In genomic region chr6:25404693-25405169, GRCh38 we compare ENCODE assay signal across 9 cellular contexts.
DNase-seq lines count a peak whose midpoint lies in the region; ATAC-seq and TF ChIP-seq lines count a peak whose summit lies in the region.
"Had no signal": no experiment of that assay in that cellular context is flagged by ENCODE, and none has a peak within 500 bp of the region (broad histone marks: within the 10 kb centered on the region; RNA-seq: fewer than 3 reads in every experiment).

No MANE protein-coding gene starts in this region.

- H3K27me3 Mint-ChIP-seq in activated B cell treated with CpG ODN at 0.5 μM for 24 hours = no peaks in the 10 kb centered on the region

- H3K4me1 Mint-ChIP-seq in activated B cell treated with CpG ODN at 0.5 μM for 24 hours = peaks cover 15% of the 10 kb centered on the region

- TF ChIP-seq EP300 in gastroesophageal sphincter (IDR thresholded peaks at IDR 0.05) = no peak
- no peak for TF ChIP-seq EP300 in transverse colon (IDR thresholded peaks at IDR 0.05; ENCODE audit: low read depth)

- in situ Hi-C loops in transverse colon (cut with MboI; ENCODE audit: low pct_ligation_motif_present in 1 of 4, low pct_unique_long_range_greater_than_20kb in 1 of 4, low sequenced_read_pairs in 3 of 4) = no loop called here

- no peak overlapping the region for H3K4me3 Mint-ChIP-seq in activated B cell treated with CpG ODN at 0.5 μM for 24 hours

- intact Hi-C loops in heart left ventricle (cut with DNase I) (no loop called here), left ventricle myocardium inferior (cut with micrococcal nuclease) (no loop called here), activated B cell treated with CpG ODN at 0.5 μM for 24 hours (cut with micrococcal nuclease) (loop anchor here (1.0 to 2.0 kb wide), 4 partner anchors 15 to 126 kb away; partner anchors contain the start of gene CARMIL1), transverse colon (cut with DNase I; ENCODE audit: low total_unique reads) (no loop called here)

- H3K9me3 ChIP-seq in heart left ventricle (no peaks in the 10 kb centered on the region), left ventricle myocardium inferior (replicated peaks) (no peaks in the 10 kb centered on the region), gastroesophageal sphincter (no peaks in the 10 kb centered on the region), transverse colon (no peaks in the 10 kb centered on the region)

- H3K36me3 Mint-ChIP-seq in activated B cell treated with CpG ODN at 0.5 μM for 24 hours (ENCODE audit: low read depth) = no peaks in the 10 kb centered on the region

- TF ChIP-seq POLR2A in heart left ventricle (IDR thresholded peaks at IDR 0.05) = no peak
- TF ChIP-seq POLR2A in gastroesophageal sphincter (IDR thresholded peaks at IDR 0.05) = no peak
- TF ChIP-seq POLR2A in transverse colon (IDR thresholded peaks at IDR 0.05) = no peak

- H3K27me3 ChIP-seq in heart left ventricle (no peaks in the 10 kb centered on the region), left ventricle myocardium inferior (ENCODE audit: low read depth) (no peaks in the 10 kb centered on the region), gastroesophageal sphincter (no peaks in the 10 kb centered on the region), transverse colon (no peaks in the 10 kb centered on the region)

- peaks cover 0 to 38% (median 10%) of the 10 kb centered on the region in 12 donors for H3K4me1 ChIP-seq in heart left ventricle
- no peaks in the 10 kb centered on the region for H3K4me1 ChIP-seq in left ventricle myocardium inferior
- peaks cover 0 to 8% (median 3%) of the 10 kb centered on the region in 3 donors for H3K4me1 ChIP-seq in gastroesophageal sphincter
- H3K4me1 ChIP-seq in transverse colon = peaks cover 5 to 24% (median 16%) of the 10 kb centered on the region in 4 donors

- POLR2A ChIA-PET in activated B cell treated with CpG ODN at 0.5 μM for 24 hours (lab: Charles Lee) = interaction anchor here (0.6 to 2.0 kb wide), 8 partner anchors 8 to 616 kb away, joined by 3 to 9 read pairs (median 4); a partner anchor contains a TSS

- no peak for DNase-seq in heart left ventricle
- DNase-seq in left ventricle myocardium inferior = no peak
- peak; percentile 46 for DNase-seq in activated B cell treated with CpG ODN at 0.5 μM for 24 hours
- DNase-seq in transverse colon = peak; percentile 56
- no peak for DNase-seq in amniotic stem cell (lab: John Stamatoyannopoulos, UW)
- no peak for DNase-seq in omental fat pad (ENCODE audit: low spot score)

- H3K36me3 ChIP-seq in heart left ventricle = no peaks in the 10 kb centered on the region
- no peaks in the 10 kb centered on the region for H3K36me3 ChIP-seq in left ventricle myocardium inferior
- H3K36me3 ChIP-seq in gastroesophageal sphincter = no peaks in the 10 kb centered on the region
- no peaks in the 10 kb centered on the region for H3K36me3 ChIP-seq in transverse colon

- 58 to 66% (median 61%) methylated on average over 8 of the region's 8 CpGs for WGBS in heart left ventricle, 4 donors
- 5 to 41% methylated on average over 2 to 7 of the region's 8 CpGs for WGBS in gastroesophageal sphincter (ENCODE audit: low coverage in 1 of 2), 2 donors
- 23 to 31% methylated on average over 5 to 8 of the region's 8 CpGs for WGBS in transverse colon (ENCODE audit: low coverage in 1 of 2), 2 donors

- peak overlapping the region in 3 of 12 donors; percentile 25 to 31 (median 27) for H3K4me3 ChIP-seq in heart left ventricle
- no peak overlapping the region for H3K4me3 ChIP-seq in left ventricle myocardium inferior
- H3K4me3 ChIP-seq in gastroesophageal sphincter = no peak overlapping the region
- peak overlapping the region in 1 of 4 donors; percentile 25 for H3K4me3 ChIP-seq in transverse colon

- TF ChIP-seq CTCF in heart left ventricle (IDR thresholded peaks at IDR 0.05) (no peak), left ventricle myocardium inferior (IDR thresholded peaks at IDR 0.05; ENCODE audit: borderline replicate concordance) (no peak), activated B cell treated with CpG ODN at 0.5 μM for 24 hours (IDR thresholded peaks at IDR 0.05) (no peak), gastroesophageal sphincter (IDR thresholded peaks at IDR 0.05) (no peak), transverse colon (IDR thresholded peaks at IDR 0.05) (no peak), omental fat pad (IDR thresholded peaks at IDR 0.05) (no peak)

- ATAC-seq in heart left ventricle = peak in 3 of 4 donors; percentile 47 to 65 (median 48)
- ATAC-seq in HG03135 (IDR thresholded peaks at IDR 0.05; ENCODE audit: unreplicated experiment) = peak; percentile 96
- ATAC-seq in activated B cell treated with CpG ODN at 0.5 μM for 24 hours (ENCODE audit: low read depth) = peak; percentile 91
- no peak for ATAC-seq in gastroesophageal sphincter
- no peak for ATAC-seq in omental fat pad (ENCODE audit: low FRiP score)

- H3K27ac ChIP-seq in heart left ventricle (peak overlapping the region in 2 of 12 donors; percentile 13 to 74), left ventricle myocardium inferior (replicated peaks) (no peak overlapping the region), gastroesophageal sphincter (peak overlapping the region in 3 of 4 donors; percentile 7 to 20 (median 9)), transverse colon (peak overlapping the region; percentile 71 to 76 (median 74))
- H3K27ac ChIP-seq: VCaP had no signal

- H3K9me3 Mint-ChIP-seq in activated B cell treated with CpG ODN at 0.5 μM for 24 hours = no peaks in the 10 kb centered on the region

- H3K27ac Mint-ChIP-seq in activated B cell treated with CpG ODN at 0.5 μM for 24 hours = no peak overlapping the region

- CTCF ChIA-PET in activated B cell treated with CpG ODN at 0.5 μM for 24 hours (lab: Charles Lee) = interaction anchor here (0.8 to 3.1 kb wide), 4 partner anchors 86 to 139 kb away, joined by 3 to 14 read pairs (median 8); partner anchors contain the start of gene CARMIL1

Comparison
In these comparisons a context has a peak if more than half of its experiments do, and no peak if none do; other contexts are left out.
1. ATAC-seq: peak in heart left ventricle (3 of 4), HG03135 (single experiment) and activated B cell treated with CpG ODN at 0.5 μM for 24 hours (single experiment); none in gastroesophageal sphincter (single experiment) and omental fat pad (single experiment).
2. DNase-seq: peak in activated B cell treated with CpG ODN at 0.5 μM for 24 hours (single experiment) and transverse colon (single experiment); none in heart left ventricle (0 of 5), left ventricle myocardium inferior (single experiment), amniotic stem cell (single experiment) and omental fat pad (single experiment).